23 cellular contexts compared by ENCODE assay signal in genomic region chr5:68296895-68297294, GRCh38.
"Had no signal": no experiment of that assay in that cellular context is flagged by ENCODE, and none has a peak within 500 bp of the region (broad histone marks: within the 10 kb centered on the region; RNA-seq: fewer than 3 reads in every experiment).

No MANE protein-coding gene starts in this region.

- H3K27me3 Mint-ChIP-seq: effector memory CD8-positive, alpha-beta T cell; T-cell had no signal

- H3K9me3 ChIP-seq: adrenal gland, left lung, right lobe of liver, SJCRH30, tibial artery had no signal

- ATAC-seq: effector memory CD8-positive, alpha-beta T cell; esophagus mucosa; left lung; T-cell had no signal

- H3K27me3 ChIP-seq: adrenal gland, left lung, right lobe of liver, SJCRH30, tibial artery had no signal

- H3K4me3 Mint-ChIP-seq: effector memory CD8-positive, alpha-beta T cell; mesothelial cell of epicardium; T-cell; T-helper 2 cell treated with Interferon-gamma antibody and Interleukin-4, amounts not matched to agents 5 μg/mL and 100 μg/mL, for 36 hours had no signal

- H3K9me3 Mint-ChIP-seq: effector memory CD8-positive, alpha-beta T cell; mesothelial cell of epicardium; T-cell; T-helper 2 cell treated with Interferon-gamma antibody and Interleukin-4, amounts not matched to agents 5 μg/mL and 100 μg/mL, for 36 hours had no signal

- H3K27ac ChIP-seq: adrenal gland, left lung, right lobe of liver, SJCRH30, tibial artery, WERI-Rb-1 had no signal

- H3K4me3 ChIP-seq: adrenal gland, left lung, right lobe of liver, SJCRH30, skin epidermis, tibial artery had no signal

- DNase-seq: activated CD4-positive, alpha-beta T cell treated with anti-CD3 and anti-CD28 coated beads for 1 hour; activated CD8-positive, alpha-beta memory T cell treated with anti-CD3 and anti-CD28 coated beads, Interleukin-2, amount 50 U/mL, for 48 hours; activated effector memory CD4-positive, alpha-beta T cell treated with anti-CD3 and anti-CD28 coated beads, Interleukin-2, amount 50 U/mL, for 16 hours; activated naive CD4-positive, alpha-beta T cell treated with anti-CD3 and anti-CD28 coated beads, Interleukin-2, amount 50 U/mL, for 16 hours; activated T-cell treated with anti-CD3 and anti-CD28 coated beads, Interleukin-2, amount 50 U/mL, for 48 hours; adrenal gland; effector memory CD8-positive, alpha-beta T cell; kidney; left lung; mammary epithelial cell; occipital lobe; posterior cingulate gyrus; right lobe of liver; SJCRH30; stimulated activated CD4-positive, alpha-beta T cell treated with anti-CD3 and anti-CD28 coated beads, Interleukin-15, amount 100 ng/mL, for 24 hours; stimulated activated naive CD4-positive, alpha-beta T cell treated with Interleukin-2 at 50 U/mL for 16 hours; T-cell; tibial artery; WERI-Rb-1 had no signal

- H3K27ac Mint-ChIP-seq: T-helper 2 cell treated with Interferon-gamma antibody and Interleukin-4, amounts not matched to agents 5 μg/mL and 100 μg/mL, for 36 hours had no signal

- H3K4me1 ChIP-seq: SJCRH30 had no signal
